ENCODE assay signal across 1 cellular context in genomic region chr12:53052419-53053222, GRCh38.
TF ChIP-seq lines count a peak whose summit lies in the region.

No MANE protein-coding gene starts in this region.

TF ChIP-seq in SK-N-SH, 30 proteins besides CTCF, POLR2A, EP300 and RAD21 (continued from another document):
- TF ChIP-seq ZBTB33 (IDR thresholded peaks at IDR 0.05; ENCODE audit: borderline replicate concordance, low read depth) (no peak), YY1 (IDR thresholded peaks at IDR 0.05; ENCODE audit: low read depth) (no peak), ELF1 (IDR thresholded peaks at IDR 0.05) (no peak), TCF12 (IDR thresholded peaks at IDR 0.05) (peak; percentile 72), FOSL2 (IDR thresholded peaks at IDR 0.05; ENCODE audit: borderline replicate concordance, low read depth) (no peak), REST (IDR thresholded peaks at IDR 0.05; ENCODE audit: low read depth, low read length) (peak; percentile 32; the same call in 1 of the 2 replicates)
